Comparison of ENCODE assay signal across 8 cellular contexts in genomic region chr10:87342704-87343258, GRCh38. TPM values are rescaled to one million over a fixed set of nuclear protein-coding genes. Genes with fewer than 3 reads are reported as not detected.
DNase-seq lines count a peak whose midpoint lies in the region; ATAC-seq, FAIRE-seq and TF ChIP-seq lines count a peak whose summit lies in the region.
"Not testable (repeated sequence)": the region's sequence is repeated elsewhere in the genome, so short reads cannot be mapped to it uniquely, and the experiment has no call there.

No MANE protein-coding gene starts in this region.

- DNase-seq in ACHN (peak; percentile 85), NCI-H2227 (lab: John Stamatoyannopoulos, UW; ENCODE audit: unreplicated experiment) (peak; percentile 91), breast epithelium (ENCODE audit: low spot score in 2 of 2) (peak; percentile 67 to 73), smooth muscle cell of the brain vasculature (ENCODE audit: low read depth, low spot score) (peak; percentile 41)
- DNase-seq in activated CD4-positive, CD25-positive, alpha-beta regulatory T cell (lab: John Stamatoyannopoulos, UW) = peak; percentile 50 to 73 (median 64)
- DNase-seq in keratinocyte (ENCODE audit: low read depth, low spot score) = not testable (repeated sequence)

- in situ Hi-C loops in ACHN (cut with HindIII; ENCODE audit: low pct_ligation_motif_present, low pct_unique_long_range_greater_than_20kb, low sequenced_read_pairs) = not testable (repeated sequence)

- H3K27me3 ChIP-seq in breast epithelium; keratinocyte (ENCODE audit: control insufficient read depth, extremely low read depth, insufficient read depth, low read length): not testable (repeated sequence)

- TF ChIP-seq CTCF in breast epithelium (IDR thresholded peaks at IDR 0.05) = peak in 2 of 3 donors; percentile 42 to 59
- TF ChIP-seq CTCF in keratinocyte (optimal IDR thresholded peaks at IDR 0.05 in 1 of 3, IDR thresholded peaks at IDR 0.05 in 1 of 3, conservative IDR thresholded peaks at IDR 0.05 in 1 of 3; ENCODE audit: extremely low read depth in 1 of 3, insufficient read depth in 2 of 3, low read length in 3 of 3) = peak in 1 of 3 experiments; percentile 20

- H3K9ac ChIP-seq in keratinocyte (ENCODE audit: control insufficient read depth, extremely low read depth, insufficient read depth, low read length) = peak overlapping the region; percentile 47

- peak overlapping the region; percentile 87 to 94 for H3K27ac ChIP-seq in breast epithelium
- not testable (repeated sequence) for H3K27ac ChIP-seq in keratinocyte (ENCODE audit: control insufficient read depth, insufficient read depth, low read length)

- not testable (repeated sequence) for H3K4me1 ChIP-seq in breast epithelium; keratinocyte (ENCODE audit: control insufficient read depth, extremely low read depth, insufficient read depth, low read length)

- H3K79me2 ChIP-seq in keratinocyte (ENCODE audit: control insufficient read depth, insufficient read depth, low read length) = peaks cover 17% of the 10 kb centered on the region

- not testable (repeated sequence) for H3K4me2 ChIP-seq in keratinocyte (ENCODE audit: control insufficient read depth, extremely low read depth, insufficient read depth, low read depth, low read length)

- peak overlapping the region; percentile 50 to 73 (median 55) for H3K4me3 ChIP-seq in breast epithelium
- H3K4me3 ChIP-seq in keratinocyte (ENCODE audit: control insufficient read depth in 2 of 3, extremely low read depth in 1 of 3, insufficient read depth in 2 of 3, low read depth in 1 of 3, low read length in 3 of 3) = peak overlapping the region in 2 of 3 experiments; percentile 32 to 50

- not testable (repeated sequence) for H3K36me3 ChIP-seq in breast epithelium; keratinocyte (ENCODE audit: control insufficient read depth in 2 of 2, extremely low read depth in 1 of 2, insufficient read depth in 2 of 2, low read length in 2 of 2)

- intact Hi-C loops in breast epithelium (cut with DNase I; ENCODE audit: low total_unique reads) = not testable (repeated sequence)

- not testable (repeated sequence) for H2AFZ ChIP-seq in keratinocyte (ENCODE audit: control insufficient read depth, low read length)

- TF ChIP-seq POLR2A in breast epithelium (IDR thresholded peaks at IDR 0.05) = not testable (repeated sequence)

- FAIRE-seq in keratinocyte (lab: Jason Lieb, UNC) = not testable (repeated sequence)

- H3K9me1 ChIP-seq in keratinocyte (ENCODE audit: control insufficient read depth, extremely low read depth, insufficient read depth, low read length) = not testable (repeated sequence)

- ATAC-seq in GM18870 (IDR thresholded peaks at IDR 0.05; ENCODE audit: unreplicated experiment) (peak; percentile 74), HG03103 (IDR thresholded peaks at IDR 0.05; ENCODE audit: low read depth, unreplicated experiment) (peak; percentile 66)

- not testable (repeated sequence) for H4K20me1 ChIP-seq in keratinocyte (ENCODE audit: control insufficient read depth, extremely low read depth, insufficient read depth, low read length)

- dilution Hi-C loops in keratinocyte (cut with MboI; ENCODE audit: extremely low pct_ligation_motif_present, low sequenced_read_pairs) = not testable (repeated sequence)

- not testable (repeated sequence) for H3K9me3 ChIP-seq in breast epithelium; keratinocyte (ENCODE audit: control insufficient read depth, low read depth, low read length)

RNA-seq across cellular contexts. Expression of gene NUTM2D, which starts 14.8 kb away (rescaled TPM):
- 1 to 10 TPM; 2.4 to 2.9 (median 2.8) TPM for total RNA-seq in breast epithelium
- 2.5 to 4.8 TPM (median 3.9 TPM) in 3 replicates for polyA plus RNA-seq in keratinocyte
- polyA plus RNA-seq in keratinocyte (2011; ENCODE audit: low read depth) = 0.82 TPM
- 2.9 and 4.2 TPM in 2 replicates for polyA plus RNA-seq in keratinocyte (2011; cell fraction: cytosol; rRNA removed)
- 7.6 and 10.3 TPM in 2 replicates for polyA plus RNA-seq in keratinocyte (2011; cell fraction: nucleus; rRNA removed)
- polyA plus RNA-seq in keratinocyte (2012; ENCODE audit: low replicate concordance) = 2.3 and 4.6 TPM in 2 replicates
- 4.0 to 5.3 TPM (median 4.1 TPM) in 3 replicates for polyA minus RNA-seq in keratinocyte
- 5.4 TPM for polyA minus RNA-seq in keratinocyte (2011; cell fraction: cytosol; rRNA and poly(A)+ RNA removed)
- 3.7 and 6.3 TPM in 2 replicates for polyA minus RNA-seq in keratinocyte (2011; cell fraction: nucleus; rRNA and poly(A)+ RNA removed)
